18 cellular contexts compared by ENCODE assay signal in genomic region chr9:136603901-136604816, GRCh38. TPM values are rescaled to one million over a fixed set of nuclear protein-coding genes. Genes with fewer than 3 reads are reported as not detected.
A peak's percentile ranks its signal among the peaks of the same experiment; 100 is the strongest.
DNase-seq lines count a peak whose midpoint lies in the region; ATAC-seq and TF ChIP-seq lines count a peak whose summit lies in the region.
"Had no signal": no experiment of that assay in that cellular context is flagged by ENCODE, and none has a peak within 500 bp of the region (broad histone marks: within the 10 kb centered on the region; RNA-seq: fewer than 3 reads in every experiment).

No MANE protein-coding gene starts in this region.

- ATAC-seq in HG03175 (IDR thresholded peaks at IDR 0.05; ENCODE audit: unreplicated experiment) (no peak), GM18520 (IDR thresholded peaks at IDR 0.05; ENCODE audit: unreplicated experiment) (no peak)

- H3K27ac ChIP-seq in left ventricle myocardium inferior (replicated peaks) = peak overlapping the region; percentile 82
- H3K27ac ChIP-seq in muscle layer of colon (ENCODE audit: low read depth, low read length) = peak overlapping the region; percentile 78
- no peak overlapping the region for H3K27ac ChIP-seq in tibial artery
- H3K27ac ChIP-seq: pancreas, testis had no signal

- no peaks in the 10 kb centered on the region for H3K27me3 Mint-ChIP-seq in Caco-2 (ENCODE audit: insufficient read depth, unreplicated experiment)

- no peaks in the 10 kb centered on the region for H3K27me3 ChIP-seq in left ventricle myocardium inferior (ENCODE audit: low read depth)
- H3K27me3 ChIP-seq in muscle layer of colon (ENCODE audit: control insufficient read depth in 1 of 2, insufficient read depth in 2 of 2, low read length in 2 of 2) = peaks cover 0 to 11% of the 10 kb centered on the region in 2 donors
- peaks cover 0 to 14% of the 10 kb centered on the region in 2 donors for H3K27me3 ChIP-seq in tibial artery
- H3K27me3 ChIP-seq in Caco-2 (replicated peaks; ENCODE audit: control insufficient read depth, insufficient read depth, low read length) = no peaks in the 10 kb centered on the region
- H3K27me3 ChIP-seq: pancreas, testis had no signal

- POLR2A ChIA-PET in Caco-2 (lab: Charles Lee) = no interaction called here

- peaks cover 12% of the 10 kb centered on the region for H3K4me1 Mint-ChIP-seq in Caco-2 (ENCODE audit: low read depth, unreplicated experiment)

- no peaks in the 10 kb centered on the region for H3K36me3 ChIP-seq in left ventricle myocardium inferior
- no peaks in the 10 kb centered on the region for H3K36me3 ChIP-seq in muscle layer of colon (ENCODE audit: insufficient read depth, low read length)
- no peaks in the 10 kb centered on the region for H3K36me3 ChIP-seq in tibial artery
- H3K36me3 ChIP-seq in Caco-2 (ENCODE audit: control insufficient read depth, insufficient read depth, low read length) = no peaks in the 10 kb centered on the region
- H3K36me3 ChIP-seq: pancreas had no signal

- H3K9me3 ChIP-seq in left ventricle myocardium inferior (replicated peaks) = no peaks in the 10 kb centered on the region
- H3K9me3 ChIP-seq in muscle layer of colon (ENCODE audit: low read length) = no peaks in the 10 kb centered on the region
- H3K9me3 ChIP-seq in tibial artery = no peaks in the 10 kb centered on the region
- no peaks in the 10 kb centered on the region for H3K9me3 ChIP-seq in Caco-2
- H3K9me3 ChIP-seq: pancreas, testis had no signal

- no peaks in the 10 kb centered on the region for H3K9me3 Mint-ChIP-seq in Caco-2 (ENCODE audit: unreplicated experiment)
- H3K9me3 Mint-ChIP-seq: IgD-negative memory B cell had no signal

- H3K9ac ChIP-seq in muscle layer of colon (ENCODE audit: low read length) = no peak overlapping the region

- TF ChIP-seq CTCF in left ventricle myocardium inferior (IDR thresholded peaks at IDR 0.05; ENCODE audit: borderline replicate concordance) (no peak), tibial artery (IDR thresholded peaks at IDR 0.05) (no peak), Caco-2 (IDR thresholded peaks at IDR 0.05; ENCODE audit: insufficient read depth in 1 of 2, low read depth in 1 of 2, low read length in 1 of 2, severe bottlenecking in 1 of 2, unreplicated experiment in 1 of 2) (no peak)

- no peak overlapping the region for H3K4me3 Mint-ChIP-seq in Caco-2 (ENCODE audit: unreplicated experiment)

- DNase-seq in NOMO-1 treated with DMSO at 0.1 percent for 48 hours (lab: John Stamatoyannopoulos, UW; ENCODE audit: unreplicated experiment) (peak; percentile 30), NOMO-1 treated with dmso at 0.1 percent for 144 hours (lab: John Stamatoyannopoulos, UW; ENCODE audit: unreplicated experiment) (no peak), left ventricle myocardium inferior (peak; percentile 64), tibial artery (no peak), Caco-2 (no peak)
- DNase-seq: 8988T; activated CD4-positive, CD25-positive, alpha-beta regulatory T cell; anterior cingulate cortex; erythroblast; NCI-H1105; NCI-H2171 treated with DMSO at 0.1 percent for 48 hours had no signal

- H3K4me1 ChIP-seq in left ventricle myocardium inferior (peaks cover 54% of the 10 kb centered on the region), muscle layer of colon (ENCODE audit: insufficient read depth, low read length) (peaks cover 13% of the 10 kb centered on the region), tibial artery (peaks cover 0 to 31% (median 18%) of the 10 kb centered on the region in 4 donors), Caco-2 (peaks cover 24% of the 10 kb centered on the region)
- H3K4me1 ChIP-seq: pancreas had no signal

- no TSS peak for BruUV-seq in Caco-2 (replicated peaks; lab: Mats Ljungman, UMichigan)

- peaks cover 2% of the 10 kb centered on the region for H3K36me3 Mint-ChIP-seq in Caco-2 (ENCODE audit: insufficient read depth, unreplicated experiment)
- H3K36me3 Mint-ChIP-seq: IgD-negative memory B cell had no signal

- peak overlapping the region; percentile 23 for H3K4me3 ChIP-seq in left ventricle myocardium inferior
- no peak overlapping the region for H3K4me3 ChIP-seq in muscle layer of colon (ENCODE audit: low read depth in 1 of 2, low read length in 2 of 2)
- H3K4me3 ChIP-seq in tibial artery = no peak overlapping the region
- no peak overlapping the region for H3K4me3 ChIP-seq in Caco-2 (ENCODE audit: low read depth, low read length)
- H3K4me3 ChIP-seq: coronary artery, pancreas, testis had no signal

- H3K27ac Mint-ChIP-seq in Caco-2 (ENCODE audit: unreplicated experiment) = no peak overlapping the region
- H3K27ac Mint-ChIP-seq: IgD-negative memory B cell had no signal

- CTCF ChIA-PET in Caco-2 (lab: Charles Lee) = interaction anchor here (0.6 kb wide), 1 partner anchor 120 kb away, joined by 3 read pairs; no protein-coding TSS in a partner anchor

- intact Hi-C loops in left ventricle myocardium inferior (cut with micrococcal nuclease) (no loop called here), tibial artery (cut with DNase I; ENCODE audit: low total_unique reads) (no loop called here), Caco-2 (cut with micrococcal nuclease; ENCODE audit: unreplicated experiment) (no loop called here)

RNA-seq across cellular contexts. Expression of gene NOTCH1, which starts 58.3 kb away (rescaled TPM):
- 17.6 TPM for total RNA-seq in left ventricle myocardium inferior
- 5.5 and 6.3 TPM in 2 replicates for total RNA-seq in Caco-2 (2022)

RNA-seq across cellular contexts. Expression of gene EGFL7, which starts 58.6 kb away (rescaled TPM):
- total RNA-seq in left ventricle myocardium inferior (81.5 TPM), Caco-2 (2022) (30.2 and 30.4 TPM in 2 replicates)

Comparison
In these comparisons a context has a peak if more than half of its experiments do, and no peak if none do; other contexts are left out.
1. DNase-seq: peak in NOMO-1 treated with DMSO at 0.1 percent for 48 hours (single experiment) and left ventricle myocardium inferior (single experiment); none in NOMO-1 treated with dmso at 0.1 percent for 144 hours (single experiment), tibial artery (0 of 2) and Caco-2 (0 of 2).
2. H3K27ac ChIP-seq: peak in left ventricle myocardium inferior (single experiment) and muscle layer of colon (single experiment); none in tibial artery (0 of 2).